ENCODE assay signal across 23 cellular contexts in the genomic region with DNA sequence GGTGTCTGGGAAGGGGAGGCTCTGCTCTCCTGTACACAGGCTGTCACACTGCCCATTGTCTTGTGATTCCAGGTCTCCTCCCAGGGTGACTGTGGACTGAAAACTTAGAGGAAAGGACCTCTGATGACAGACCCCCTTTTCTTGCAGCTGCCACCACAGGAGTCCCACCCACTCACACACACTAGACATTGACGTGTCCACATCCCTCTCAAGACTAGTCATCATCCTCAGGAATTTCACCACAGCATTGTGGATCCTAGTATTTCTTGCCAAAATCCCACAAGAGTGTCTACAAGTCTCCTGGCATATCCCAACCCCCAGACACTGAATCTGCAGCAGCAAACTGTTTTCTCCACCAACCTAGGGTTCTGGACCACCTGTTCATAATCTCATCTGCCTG. TPM values are rescaled to one million over a fixed set of nuclear protein-coding genes. Genes with fewer than 3 reads are reported as not detected.
DNase-seq lines count a peak whose midpoint lies in the region; ATAC-seq, FAIRE-seq and TF ChIP-seq lines count a peak whose summit lies in the region.
"Had no signal": no experiment of that assay in that cellular context is flagged by ENCODE, and none has a peak within 500 bp of the region (broad histone marks: within the 10 kb centered on the region; RNA-seq: fewer than 3 reads in every experiment).

No MANE protein-coding gene starts in this region.

- ATAC-seq in mucosa of descending colon (no peak), GM18858 (IDR thresholded peaks at IDR 0.05; ENCODE audit: unreplicated experiment) (no peak), GM21786 (IDR thresholded peaks at IDR 0.05; ENCODE audit: unreplicated experiment) (no peak)
- ATAC-seq: SK-N-SH treated with all-trans-retinoic acid at 6 μM for 48 hours; stimulated activated naive B cell treated with anti-CD40 and anti-IgM and Interleukin-4, amounts not matched to agents 10 μg/mL and 1 μg/mL and 100 μg/mL, for 72 hours had no signal

- 83 to 100% (median 96%) methylated on average over 1 of the region's 1 CpG for WGBS in stomach, 5 donors

- no peak overlapping the region for H3K27ac Mint-ChIP-seq in osteocyte (ENCODE audit: unreplicated experiment)
- H3K27ac Mint-ChIP-seq: activated CD4-positive, alpha-beta T cell treated with anti-CD3 and anti-CD28 coated beads, Interleukin-2, amount 10 ng/mL, durations not matched to agents 7 days and 5 days; activated naive CD8-positive, alpha-beta T cell; stimulated activated naive B cell treated with anti-CD40 and anti-IgM and Interleukin-4, amounts not matched to agents 10 μg/mL and 1 μg/mL and 100 μg/mL, for 72 hours had no signal

- no peak overlapping the region for H3K4me3 Mint-ChIP-seq in osteocyte (ENCODE audit: unreplicated experiment)
- H3K4me3 Mint-ChIP-seq: activated CD4-positive, alpha-beta T cell treated with anti-CD3 and anti-CD28 coated beads, Interleukin-2, amount 10 ng/mL, durations not matched to agents 7 days and 5 days; activated naive CD8-positive, alpha-beta T cell; stimulated activated naive B cell treated with anti-CD40 and anti-IgM and Interleukin-4, amounts not matched to agents 10 μg/mL and 1 μg/mL and 100 μg/mL, for 72 hours had no signal

- peaks cover 14% of the 10 kb centered on the region for H3K4me1 Mint-ChIP-seq in osteocyte (ENCODE audit: unreplicated experiment)

- TF ChIP-seq CTCF in BJ (IDR thresholded peaks at IDR 0.05; ENCODE audit: insufficient read depth, low read depth, low read length) (no peak), choroid plexus epithelial cell (conservative IDR thresholded peaks at IDR 0.05; ENCODE audit: low read depth, low read length) (no peak), osteocyte (IDR thresholded peaks at IDR 0.05) (no peak), mucosa of descending colon (IDR thresholded peaks at IDR 0.05) (no peak), stomach (IDR thresholded peaks at IDR 0.05) (no peak)

- POLR2A ChIA-PET in BJ (lab: Charles Lee), result no interaction called here

- no peaks in the 10 kb centered on the region for H3K36me3 ChIP-seq in BJ (ENCODE audit: control insufficient read depth, insufficient read depth, low read length)
- H3K36me3 ChIP-seq in mucosa of descending colon (ENCODE audit: low read depth), result no peaks in the 10 kb centered on the region
- peaks cover 0 to 12% (median 8%) of the 10 kb centered on the region in 4 donors for H3K36me3 ChIP-seq in stomach
- H3K36me3 ChIP-seq: vagina had no signal

- TF ChIP-seq EP300 in stomach (IDR thresholded peaks at IDR 0.05), result no peak

- H3K27me3 Mint-ChIP-seq in osteocyte (ENCODE audit: unreplicated experiment), result no peaks in the 10 kb centered on the region
- H3K27me3 Mint-ChIP-seq: activated CD4-positive, alpha-beta T cell treated with anti-CD3 and anti-CD28 coated beads, Interleukin-2, amount 10 ng/mL, durations not matched to agents 7 days and 5 days; activated naive CD8-positive, alpha-beta T cell; stimulated activated naive B cell treated with anti-CD40 and anti-IgM and Interleukin-4, amounts not matched to agents 10 μg/mL and 1 μg/mL and 100 μg/mL, for 72 hours had no signal

- intact Hi-C loops in mucosa of descending colon (cut with DNase I, micrococcal nuclease) (no loop called here), stomach (cut with DNase I; ENCODE audit: low total_unique reads) (no loop called here)

- H3K27ac ChIP-seq in stomach, result no peak overlapping the region
- H3K27ac ChIP-seq: C4-2B, vagina had no signal

- H3K36me3 Mint-ChIP-seq in osteocyte (ENCODE audit: unreplicated experiment), result peaks cover 11% of the 10 kb centered on the region

- DNase-seq in BJ (ENCODE audit: low read depth) (peak; percentile 8), HTR-8/SVneo (ENCODE audit: insufficient read length, low spot score) (peak; percentile 7), choroid plexus epithelial cell (ENCODE audit: low read depth) (peak; percentile 70), osteocyte (ENCODE audit: extremely low spot score, unreplicated experiment) (peak; percentile 17), mucosa of descending colon (no peak), stomach (no peak)
- DNase-seq: activated CD4-positive, alpha-beta T cell treated with anti-CD3 and anti-CD28 coated beads, Interleukin-2, amount 10 ng/mL, durations not matched to agents 7 days and 5 days; activated T-cell treated with anti-CD3 and anti-CD28 coated beads, Interleukin-2, amount 50 U/mL, for 1 hour; DMS53; H7; head of caudate nucleus; NCI-H2029 treated with DMSO at 0.1 percent for 48 hours; NCI-H526; nucleus accumbens; stimulated activated naive B cell treated with anti-CD40 and anti-IgM and Interleukin-4, amounts not matched to agents 10 μg/mL and 1 μg/mL and 100 μg/mL, for 72 hours had no signal

- H3K27me3 ChIP-seq in BJ (ENCODE audit: control insufficient read depth, insufficient read depth, low read length), result no peaks in the 10 kb centered on the region
- no peaks in the 10 kb centered on the region for H3K27me3 ChIP-seq in stomach
- H3K27me3 ChIP-seq: vagina had no signal

- no peak for FAIRE-seq in HTR-8/SVneo (lab: Jason Lieb, UNC)
- FAIRE-seq: keratinocyte had no signal

- TF ChIP-seq POLR2A in stomach (IDR thresholded peaks at IDR 0.05), result no peak

- H3K4me3 ChIP-seq in BJ (ENCODE audit: low read depth, low read length) (no peak overlapping the region), choroid plexus epithelial cell (ENCODE audit: low read depth, low read length) (no peak overlapping the region), mucosa of descending colon (no peak overlapping the region), stomach (no peak overlapping the region)
- H3K4me3 ChIP-seq: skin epidermis, vagina had no signal

- H3K4me1 ChIP-seq in mucosa of descending colon (ENCODE audit: low read depth) (peaks cover 5% of the 10 kb centered on the region), stomach (peaks cover 0 to 25% (median 13%) of the 10 kb centered on the region in 4 donors)

- peaks cover 5% of the 10 kb centered on the region for H3K9me3 Mint-ChIP-seq in osteocyte (ENCODE audit: unreplicated experiment)

- no peaks in the 10 kb centered on the region for H3K9me3 ChIP-seq in mucosa of descending colon
- H3K9me3 ChIP-seq in stomach, result no peaks in the 10 kb centered on the region
- H3K9me3 ChIP-seq: vagina had no signal

- CTCF ChIA-PET in BJ (lab: Yijun Ruan, JAX), result no interaction called here

RNA-seq across cellular contexts. Expression of gene ZNF85, which starts 5.3 kb away (rescaled TPM):
- polyA plus RNA-seq in BJ (2011; rRNA removed) (4.6 and 8.7 TPM in 2 replicates), stomach (1 to 10 TPM; 6.5 to 8.3 (median 7.3) TPM)
- polyA minus RNA-seq in BJ (2011; rRNA and poly(A)+ RNA removed), result 2.7 and 4.2 TPM in 2 replicates
- total RNA-seq in osteocyte (4.8 and 6.2 TPM in 2 replicates), mucosa of descending colon (1 to 10 TPM; 2.9 to 4.6 (median 4.2) TPM), stomach (10 to 100 TPM in 3 of 5 donors, 1 to 10 TPM in 2; 4.1 to 25.9 (median 15.8) TPM)
- total RNA-seq: H7 had no signal

Comparison
In these comparisons a context has a peak if more than half of its experiments do, and no peak if none do; other contexts are left out.
1. DNase-seq: peak in BJ (single experiment), HTR-8/SVneo (single experiment), choroid plexus epithelial cell (single experiment) and osteocyte (single experiment); none in mucosa of descending colon (0 of 3) and stomach (single experiment).